ENCODE assay signal across 8 cellular contexts in genomic region chr17:49748791-49749190, GRCh38. TPM values are rescaled to one million over a fixed set of nuclear protein-coding genes. Genes with fewer than 3 reads are reported as not detected.
DNase-seq lines count a peak whose midpoint lies in the region; ATAC-seq and TF ChIP-seq lines count a peak whose summit lies in the region.

No MANE protein-coding gene starts in this region.

- H3K9me3 ChIP-seq in BLaER1 (no peaks in the 10 kb centered on the region), stomach (no peaks in the 10 kb centered on the region)

- peak overlapping the region; percentile 93 for H3K27ac ChIP-seq in BLaER1
- peak overlapping the region in 2 of 5 donors; percentile 30 to 71 for H3K27ac ChIP-seq in stomach

- peaks cover 90% of the 10 kb centered on the region for H3K4me1 ChIP-seq in BLaER1
- peaks cover 0 to 47% (median 18%) of the 10 kb centered on the region in 4 donors for H3K4me1 ChIP-seq in stomach

- H4K20me1 ChIP-seq in BLaER1, result no peaks in the 10 kb centered on the region

- H3K27me3 ChIP-seq in BLaER1, result no peaks in the 10 kb centered on the region
- H3K27me3 ChIP-seq in stomach, result no peaks in the 10 kb centered on the region

- H3K4me3 ChIP-seq in BLaER1, result peak overlapping the region; percentile 25; the same call in 1 of the 2 replicates
- no peak overlapping the region for H3K4me3 ChIP-seq in stomach

- WGBS in stomach, 5 donors, result 81 to 88% (median 84%) methylated on average over 7 of the region's 7 CpGs

- H3K36me3 ChIP-seq in BLaER1 (0 out of 2 replicates have a peak, but pooled peaks cover 3% of the 10 kb centered on the region), stomach (peaks cover 0 to 6% (median 0%) of the 10 kb centered on the region in 4 donors)

- TF ChIP-seq POLR2A in stomach (IDR thresholded peaks at IDR 0.05), result no peak

- ATAC-seq in GM21515 (IDR thresholded peaks at IDR 0.05; ENCODE audit: unreplicated experiment), result peak; percentile 77

- intact Hi-C loops in activated T-helper 2 cell treated with anti-CD3 and anti-CD28 coated beads, Interferon-gamma antibody, Interleukin-2, Interleukin-4, amounts not matched to agents 10 μg/mL and 5 μg/mL and 100 μg/mL, durations not matched to agents 14 hours and 24 hours and 36 hours (cut with micrococcal nuclease), result loop anchor here (2.0 to 10.0 kb wide), 2 partner anchors 16 to 554 kb away; partner anchors contain the start of gene FAM117A
- intact Hi-C loops in stomach (cut with DNase I; ENCODE audit: low total_unique reads), result no loop called here
- intact Hi-C loops in MCF 10A (cut with micrococcal nuclease), result no loop called here

- H3K4me2 ChIP-seq in BLaER1, result peak overlapping the region; percentile 94

- H3K4me3 Mint-ChIP-seq in activated T-helper 2 cell treated with anti-CD3 and anti-CD28 coated beads, Interferon-gamma antibody, Interleukin-2, Interleukin-4, amounts not matched to agents 10 μg/mL and 5 μg/mL and 100 μg/mL, durations not matched to agents 14 hours and 24 hours and 36 hours (ENCODE audit: low read depth), result peak overlapping the region; percentile 41
- no peak overlapping the region for H3K4me3 Mint-ChIP-seq in MCF 10A (ENCODE audit: unreplicated experiment)

- H3K27ac Mint-ChIP-seq in activated T-helper 2 cell treated with anti-CD3 and anti-CD28 coated beads, Interferon-gamma antibody, Interleukin-2, Interleukin-4, amounts not matched to agents 10 μg/mL and 5 μg/mL and 100 μg/mL, durations not matched to agents 14 hours and 24 hours and 36 hours, result peak overlapping the region; percentile 69
- H3K27ac Mint-ChIP-seq in MCF 10A (ENCODE audit: low read depth, unreplicated experiment), result no peak overlapping the region

- H3K9me3 Mint-ChIP-seq in activated T-helper 2 cell treated with anti-CD3 and anti-CD28 coated beads, Interferon-gamma antibody, Interleukin-2, Interleukin-4, amounts not matched to agents 10 μg/mL and 5 μg/mL and 100 μg/mL, durations not matched to agents 14 hours and 24 hours and 36 hours, result no peaks in the 10 kb centered on the region
- H3K9me3 Mint-ChIP-seq in MCF 10A (ENCODE audit: unreplicated experiment), result no peaks in the 10 kb centered on the region

- peaks cover 22% of the 10 kb centered on the region for H3K36me3 Mint-ChIP-seq in activated T-helper 2 cell treated with anti-CD3 and anti-CD28 coated beads, Interferon-gamma antibody, Interleukin-2, Interleukin-4, amounts not matched to agents 10 μg/mL and 5 μg/mL and 100 μg/mL, durations not matched to agents 14 hours and 24 hours and 36 hours (ENCODE audit: low read depth)
- no peaks in the 10 kb centered on the region for H3K36me3 Mint-ChIP-seq in MCF 10A (ENCODE audit: insufficient read depth, unreplicated experiment)

- H3K9ac ChIP-seq in BLaER1, result peak overlapping the region; percentile 70

- POLR2A ChIA-PET in MCF 10A (lab: Yijun Ruan, JAX), result no interaction called here

- peaks cover 58% of the 10 kb centered on the region for H3K4me1 Mint-ChIP-seq in activated T-helper 2 cell treated with anti-CD3 and anti-CD28 coated beads, Interferon-gamma antibody, Interleukin-2, Interleukin-4, amounts not matched to agents 10 μg/mL and 5 μg/mL and 100 μg/mL, durations not matched to agents 14 hours and 24 hours and 36 hours (ENCODE audit: low read depth)
- H3K4me1 Mint-ChIP-seq in MCF 10A (ENCODE audit: insufficient read depth, unreplicated experiment), result no peaks in the 10 kb centered on the region

- TF ChIP-seq CTCF in stomach (IDR thresholded peaks at IDR 0.05) (no peak), MCF 10A (IDR thresholded peaks at IDR 0.05; ENCODE audit: unreplicated experiment) (no peak)

- peak; percentile 25 for DNase-seq in LHCN-M2 (ENCODE audit: low read depth)
- peak; percentile 45 for DNase-seq in activated T-helper 2 cell treated with anti-CD3 and anti-CD28 coated beads, Interferon-gamma antibody, Interleukin-2, Interleukin-4, amounts not matched to agents 10 μg/mL and 5 μg/mL and 100 μg/mL, durations not matched to agents 14 hours and 24 hours and 36 hours (ENCODE audit: low spot score)
- DNase-seq in stimulated activated CD4-positive, alpha-beta T cell treated with anti-CD3 and anti-CD28 coated beads, TNF-alpha, amount 100 ng/mL, for 48 hours (ENCODE audit: low read depth in 3 of 3), result peak in 2 of 3 donors; percentile 38 to 49
- DNase-seq in stomach, result no peak
- DNase-seq in anterior cingulate cortex (lab: John Stamatoyannopoulos, UW), result no peak
- no peak for DNase-seq in MCF 10A (ENCODE audit: unreplicated experiment)

- BruUV-seq in MCF 10A (replicated peaks; lab: Mats Ljungman, UMichigan), result no TSS peak

- CTCF ChIA-PET in MCF 10A (lab: Yijun Ruan, JAX), result interaction anchor here (0.6 to 1.5 kb wide), 2 partner anchors 193 to 203 kb away, joined by 3 to 4 read pairs; no protein-coding TSS in a partner anchor

- no peak for TF ChIP-seq EP300 in stomach (IDR thresholded peaks at IDR 0.05)

- no peaks in the 10 kb centered on the region for H3K27me3 Mint-ChIP-seq in activated T-helper 2 cell treated with anti-CD3 and anti-CD28 coated beads, Interferon-gamma antibody, Interleukin-2, Interleukin-4, amounts not matched to agents 10 μg/mL and 5 μg/mL and 100 μg/mL, durations not matched to agents 14 hours and 24 hours and 36 hours (ENCODE audit: low read depth)
- no peaks in the 10 kb centered on the region for H3K27me3 Mint-ChIP-seq in MCF 10A (ENCODE audit: insufficient read depth, unreplicated experiment)

RNA-seq across cellular contexts. Expression of gene FAM117A, which starts 15.1 kb away (rescaled TPM):
- total RNA-seq in LHCN-M2 (2014; rRNA removed) (14.8 and 15.5 TPM in 2 replicates), stomach (10 to 100 TPM in 2 of 5 donors, 1 to 10 TPM in 2, under 1 TPM in 1; 0.58 to 39.7 (median 6.7) TPM), MCF 10A (2022) (2.0 and 5.0 TPM in 2 replicates)
- 5.5 TPM for polyA plus RNA-seq in LHCN-M2 (2012)
- total RNA-seq in activated T-helper 2 cell treated with anti-CD3 and anti-CD28 coated beads, Interferon-gamma antibody, Interleukin-2, Interleukin-4, amounts not matched to agents 10 μg/mL and 5 μg/mL and 100 μg/mL, durations not matched to agents 14 hours and 24 hours and 36 hours, result 12.2 and 15.8 TPM in 2 replicates
- 1 to 10 TPM; 5.3 to 7.0 (median 5.6) TPM for polyA plus RNA-seq in stomach

RNA-seq across cellular contexts. Expression of gene KAT7, which starts 39.7 kb away (rescaled TPM):
- total RNA-seq in LHCN-M2 (2014; rRNA removed), result 36.3 and 38.2 TPM in 2 replicates
- polyA plus RNA-seq in LHCN-M2 (2012), result 22.3 TPM
- 62.1 and 65.0 TPM in 2 replicates for total RNA-seq in activated T-helper 2 cell treated with anti-CD3 and anti-CD28 coated beads, Interferon-gamma antibody, Interleukin-2, Interleukin-4, amounts not matched to agents 10 μg/mL and 5 μg/mL and 100 μg/mL, durations not matched to agents 14 hours and 24 hours and 36 hours
- total RNA-seq in stomach, result 10 to 100 TPM in 4 of 5 donors, 1 to 10 TPM in 1; 9.3 to 92.4 (median 31.2) TPM
- 10 to 100 TPM in 1 of 3 donors, 1 to 10 TPM in 2; 5.0 to 12.7 (median 9.0) TPM for polyA plus RNA-seq in stomach
- total RNA-seq in MCF 10A (2022), result 45.1 and 53.7 TPM in 2 replicates

RNA-seq across cellular contexts. Expression of gene SLC35B1, which starts 41.0 kb away (rescaled TPM):
- total RNA-seq in LHCN-M2 (2014; rRNA removed) (73.8 and 108 TPM in 2 replicates), stomach (10 to 100 TPM; 36.2 to 59.8 (median 48.1) TPM), MCF 10A (2022) (99.6 and 130 TPM in 2 replicates)
- polyA plus RNA-seq in LHCN-M2 (2012), result 70.8 TPM
- total RNA-seq in activated T-helper 2 cell treated with anti-CD3 and anti-CD28 coated beads, Interferon-gamma antibody, Interleukin-2, Interleukin-4, amounts not matched to agents 10 μg/mL and 5 μg/mL and 100 μg/mL, durations not matched to agents 14 hours and 24 hours and 36 hours, result 75.7 and 80.7 TPM in 2 replicates
- 10 to 100 TPM; 26.3 to 36.2 (median 34.2) TPM for polyA plus RNA-seq in stomach

Comparison
In these comparisons a context has a peak if more than half of its experiments do, and no peak if none do; other contexts are left out.
1. DNase-seq: peak in LHCN-M2 (single experiment), activated T-helper 2 cell treated with anti-CD3 and anti-CD28 coated beads, Interferon-gamma antibody, Interleukin-2, Interleukin-4, amounts not matched to agents 10 μg/mL and 5 μg/mL and 100 μg/mL, durations not matched to agents 14 hours and 24 hours and 36 hours (single experiment) and stimulated activated CD4-positive, alpha-beta T cell treated with anti-CD3 and anti-CD28 coated beads, TNF-alpha, amount 100 ng/mL, for 48 hours (2 of 3); none in stomach (single experiment), anterior cingulate cortex (0 of 58) and MCF 10A (single experiment).